Comparison of ENCODE assay signal across 34 cellular contexts in the genomic region with DNA sequence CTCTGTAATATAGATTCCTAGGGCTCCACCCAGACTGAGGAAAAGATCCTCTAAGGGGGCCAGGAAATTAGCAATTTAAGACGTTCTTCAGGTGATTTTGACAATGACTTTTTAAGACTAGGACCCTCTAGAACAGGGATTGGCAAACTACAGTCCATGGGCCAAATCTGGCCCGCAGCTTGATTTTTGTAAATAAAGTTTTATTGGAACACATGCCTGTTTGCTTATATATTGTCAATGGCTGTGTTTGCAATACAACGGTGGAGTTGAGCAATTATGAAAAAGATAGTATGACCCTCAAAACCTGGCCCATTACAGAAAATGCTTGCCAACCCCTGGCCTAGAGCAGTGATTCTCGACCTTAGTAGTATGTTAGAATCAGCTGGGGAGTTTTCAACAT.
DNase-seq lines count a peak whose midpoint lies in the region; ATAC-seq, FAIRE-seq and TF ChIP-seq lines count a peak whose summit lies in the region.
"Had no signal": no experiment of that assay in that cellular context is flagged by ENCODE, and none has a peak within 500 bp of the region (broad histone marks: within the 10 kb centered on the region; RNA-seq: fewer than 3 reads in every experiment).

No MANE protein-coding gene starts in this region.

- DNase-seq in HepG2 (ENCODE audit: low spot score) (no peak), right lobe of liver (no peak), GM12878 (ENCODE audit: low read depth, low spot score) (no peak), K562 (ENCODE audit: extremely low read depth in 1 of 4, low spot score in 3 of 4) (no peak)
- DNase-seq in naive thymus-derived CD4-positive, alpha-beta T cell = no peak
- DNase-seq: 8988T; ACHN; AML-193; BE2C; C1 segment of cervical spinal cord; Caco-2; Calu3; CD4-positive, alpha-beta memory T cell; CD4-positive, alpha-beta T cell; CD4-positive, CD25-positive, alpha-beta regulatory T cell; CD8-positive, alpha-beta memory T cell; CD8-positive, alpha-beta T cell; COR-L47; DMS 273 treated with DMSO at 0.1 percent for 48 hours; DMS153; DMS53; DMS79; DND-41; EL had no signal

- H3K4me1 ChIP-seq in HepG2 (ENCODE audit: insufficient read depth, low read length) (peaks cover 47% of the 10 kb centered on the region), right lobe of liver (no peaks in the 10 kb centered on the region), GM12878 (ENCODE audit: control insufficient read depth, insufficient read depth, low read length) (peaks cover 10% of the 10 kb centered on the region), K562 (replicated peaks in 1 of 2; ENCODE audit: control insufficient read depth in 2 of 2, insufficient read depth in 2 of 2, low read length in 2 of 2) (no peaks in the 10 kb centered on the region)
- H3K4me1 ChIP-seq in naive thymus-derived CD4-positive, alpha-beta T cell (ENCODE audit: control insufficient read depth in 2 of 2, insufficient read depth in 2 of 2, low read length in 2 of 2) = no peaks in the 10 kb centered on the region

- H3K36me3 Mint-ChIP-seq in naive thymus-derived CD4-positive, alpha-beta T cell = no peaks in the 10 kb centered on the region
- H3K36me3 Mint-ChIP-seq: CD14-positive monocyte; CD4-positive, alpha-beta memory T cell; CD4-positive, CD25-positive, alpha-beta regulatory T cell; CD8-positive, alpha-beta memory T cell; CD8-positive, alpha-beta T cell had no signal

- H3K9ac ChIP-seq in HepG2 (ENCODE audit: insufficient read depth, low read depth, low read length) (no peak overlapping the region), GM12878 (ENCODE audit: control insufficient read depth, insufficient read depth, low read length) (no peak overlapping the region), K562 (ENCODE audit: insufficient read depth in 1 of 2, low read depth in 2 of 2, low read length in 2 of 2) (no peak overlapping the region)
- H3K9ac ChIP-seq: BLaER1; BLaER1 treated with 17β-estradiol and CSF1 and Interleukin-3, amounts not matched to agents 10 nM and 100 nM had no signal

- peaks cover 0 to 16% (median 13%) of the 10 kb centered on the region in 5 donors for H3K27me3 Mint-ChIP-seq in naive thymus-derived CD4-positive, alpha-beta T cell
- H3K27me3 Mint-ChIP-seq: CD4-positive, alpha-beta T cell; CD4-positive, CD25-positive, alpha-beta regulatory T cell; CD8-positive, alpha-beta memory T cell had no signal

- TF ChIP-seq EP300 in HepG2 (IDR thresholded peaks at IDR 0.05; ENCODE audit: low read depth in 2 of 2, low read length in 2 of 2) (no peak), HepG2 (CRISPR knock-in tag; IDR thresholded peaks at IDR 0.05; ENCODE audit: borderline replicate concordance) (no peak), GM12878 (IDR thresholded peaks at IDR 0.05; ENCODE audit: borderline replicate concordance in 1 of 2, control insufficient read depth in 1 of 2, low read depth in 2 of 2, low read length in 2 of 2) (no peak), K562 (IDR thresholded peaks at IDR 0.05; ENCODE audit: low read length) (no peak)

- H3K9me3 ChIP-seq in HepG2 (ENCODE audit: low read length) = no peaks in the 10 kb centered on the region
- H3K9me3 ChIP-seq in right lobe of liver = no peaks in the 10 kb centered on the region
- H3K9me3 ChIP-seq in GM12878 (replicated peaks; ENCODE audit: control insufficient read depth, insufficient read depth, low read length) = no peaks in the 10 kb centered on the region
- H3K9me3 ChIP-seq in K562 (replicated peaks; ENCODE audit: control insufficient read depth, insufficient read depth, low read depth, low read length) = no peaks in the 10 kb centered on the region
- no peaks in the 10 kb centered on the region for H3K9me3 ChIP-seq in naive thymus-derived CD4-positive, alpha-beta T cell (ENCODE audit: control insufficient read depth in 2 of 3, low read length in 3 of 3)
- H3K9me3 ChIP-seq: A549; BE2C; BLaER1; BLaER1 treated with 17β-estradiol and CSF1 and Interleukin-3, amounts not matched to agents 10 nM and 100 nM; Caco-2 had no signal

- no peaks in the 10 kb centered on the region for H3K4me1 Mint-ChIP-seq in naive thymus-derived CD4-positive, alpha-beta T cell
- H3K4me1 Mint-ChIP-seq: B cell; CD14-positive monocyte; CD4-positive, alpha-beta memory T cell; CD4-positive, CD25-positive, alpha-beta regulatory T cell; CD8-positive, alpha-beta memory T cell had no signal

- H3K4me2 ChIP-seq in HepG2 (ENCODE audit: low read depth, low read length) = no peak overlapping the region
- no peak overlapping the region for H3K4me2 ChIP-seq in GM12878 (ENCODE audit: control insufficient read depth, insufficient read depth)
- no peak overlapping the region for H3K4me2 ChIP-seq in K562 (ENCODE audit: insufficient read depth, low read length)
- H3K4me2 ChIP-seq: A549; BLaER1; BLaER1 treated with 17β-estradiol and CSF1 and Interleukin-3, amounts not matched to agents 10 nM and 100 nM had no signal

- FAIRE-seq in HepG2 (lab: Jason Lieb, UNC) = no peak
- no peak for FAIRE-seq in GM12878 (lab: Jason Lieb, UNC)
- no peak for FAIRE-seq in K562 (lab: Jason Lieb, UNC)
- FAIRE-seq: A204.1, A549, D721Med had no signal

- H3K79me2 ChIP-seq in HepG2 (ENCODE audit: insufficient read depth, low read length) = no peaks in the 10 kb centered on the region
- H3K79me2 ChIP-seq in GM12878 (ENCODE audit: control insufficient read depth, insufficient read depth, low read length) = no peaks in the 10 kb centered on the region
- no peaks in the 10 kb centered on the region for H3K79me2 ChIP-seq in K562 (ENCODE audit: control insufficient read depth, insufficient read depth, low read length)

- H3K27me3 ChIP-seq in HepG2 (ENCODE audit: control insufficient read depth in 1 of 2, insufficient read depth in 2 of 2, low read length in 2 of 2) (peaks cover 4% of the 10 kb centered on the region in 2 experiments; a peak in 4 of 5 replicates), right lobe of liver (no peaks in the 10 kb centered on the region), GM12878 (replicated peaks in 1 of 2; ENCODE audit: control insufficient read depth in 2 of 2, insufficient read depth in 2 of 2, low read length in 1 of 2) (no peaks in the 10 kb centered on the region), K562 (ENCODE audit: control insufficient read depth in 2 of 2, insufficient read depth in 2 of 2, low read length in 2 of 2) (no peaks in the 10 kb centered on the region; a peak in 1 of 5 replicates)
- no peaks in the 10 kb centered on the region for H3K27me3 ChIP-seq in naive thymus-derived CD4-positive, alpha-beta T cell (ENCODE audit: control insufficient read depth in 2 of 2, insufficient read depth in 2 of 2, low read length in 2 of 2)
- H3K27me3 ChIP-seq: BE2C; BLaER1; BLaER1 treated with 17β-estradiol and CSF1 and Interleukin-3, amounts not matched to agents 10 nM and 100 nM had no signal

- no peak overlapping the region for H3K4me3 Mint-ChIP-seq in naive thymus-derived CD4-positive, alpha-beta T cell
- H3K4me3 Mint-ChIP-seq: B cell; CD14-positive monocyte; CD4-positive, alpha-beta memory T cell; CD4-positive, alpha-beta T cell; CD4-positive, CD25-positive, alpha-beta regulatory T cell; CD8-positive, alpha-beta memory T cell; CD8-positive, alpha-beta T cell had no signal

- in situ Hi-C loops in HepG2 (cut with HindIII; ENCODE audit: extremely low pct_ligation_motif_present, low pct_unique_long_range_greater_than_20kb) (no loop called here), GM12878 (cut with MboI) (no loop called here), K562 (cut with MboI) (no loop called here)

- SMC1A ChIA-PET in GM12878 (lab: Charles Lee; ENCODE audit: uncharacterized antibody, unreplicated experiment) = interaction anchor here (1.1 to 1.8 kb wide), 3 partner anchors 13 to 237 kb away, joined by 3 to 5 read pairs (median 5); no protein-coding TSS in a partner anchor

- H3K9me1 ChIP-seq in K562 (ENCODE audit: control insufficient read depth, insufficient read depth, low read length) = no peaks in the 10 kb centered on the region

- H3K36me3 ChIP-seq in HepG2 (replicated peaks in 1 of 2; ENCODE audit: control insufficient read depth in 1 of 2, insufficient read depth in 2 of 2, low read length in 2 of 2) (no peaks in the 10 kb centered on the region), right lobe of liver (no peaks in the 10 kb centered on the region), GM12878 (ENCODE audit: control insufficient read depth in 2 of 2, insufficient read depth in 2 of 2, low read length in 1 of 2) (no peaks in the 10 kb centered on the region), K562 (ENCODE audit: control insufficient read depth, insufficient read depth, low read length) (no peaks in the 10 kb centered on the region)
- no peaks in the 10 kb centered on the region for H3K36me3 ChIP-seq in naive thymus-derived CD4-positive, alpha-beta T cell (ENCODE audit: control insufficient read depth in 2 of 3, insufficient read depth in 3 of 3, low read length in 3 of 3)
- H3K36me3 ChIP-seq: BE2C; BLaER1; BLaER1 treated with 17β-estradiol and CSF1 and Interleukin-3, amounts not matched to agents 10 nM and 100 nM had no signal

- intact Hi-C loops in HepG2 (cut with micrococcal nuclease; ENCODE audit: unreplicated experiment) = loop anchor here (5.0 to 10.0 kb wide), 2 partner anchors 118 to 175 kb away; no protein-coding TSS in a partner anchor
- intact Hi-C loops in right lobe of liver (cut with DNase I) = no loop called here
- intact Hi-C loops in GM12878 (cut with micrococcal nuclease; ENCODE audit: unreplicated experiment) = no loop called here
- intact Hi-C loops in K562 (cut with micrococcal nuclease) = no loop called here
- intact Hi-C loops in naive thymus-derived CD4-positive, alpha-beta T cell (cut with micrococcal nuclease) = no loop called here

- BruUV-seq in HepG2 (replicated peaks; lab: Mats Ljungman, UMichigan) (no TSS peak), GM12878 (replicated peaks; lab: Mats Ljungman, UMichigan) (no TSS peak), K562 (replicated peaks; lab: Mats Ljungman, UMichigan) (no TSS peak)

- no peak for TF ChIP-seq POLR2A in HepG2 (IDR thresholded peaks at IDR 0.05; ENCODE audit: insufficient read depth in 1 of 2, low read depth in 2 of 2, low read length in 2 of 2)
- no peak for TF ChIP-seq POLR2A in right lobe of liver (IDR thresholded peaks at IDR 0.05)
- no peak for TF ChIP-seq POLR2A in GM12878 (IDR thresholded peaks at IDR 0.05; ENCODE audit: low read depth, low read length)
- no peak for TF ChIP-seq POLR2A in K562 (conservative IDR thresholded peaks at IDR 0.05)

- RAD21 ChIA-PET in GM12878 (lab: Charles Lee; ENCODE audit: unreplicated experiment) = no interaction called here

- no peak overlapping the region for H3K27ac Mint-ChIP-seq in naive thymus-derived CD4-positive, alpha-beta T cell
- H3K27ac Mint-ChIP-seq: B cell; CD14-positive monocyte; CD4-positive, alpha-beta memory T cell; CD4-positive, alpha-beta T cell; CD4-positive, CD25-positive, alpha-beta regulatory T cell; CD8-positive, alpha-beta memory T cell; CD8-positive, alpha-beta T cell had no signal

- H2AFZ ChIP-seq in HepG2 (ENCODE audit: low read length) (no peak overlapping the region), GM12878 (ENCODE audit: control insufficient read depth, low read depth, low read length) (no peak overlapping the region), K562 (ENCODE audit: low read depth, low read length) (no peak overlapping the region)

- TF ChIP-seq RAD21 in HepG2 (CRISPR knock-in tag; IDR thresholded peaks at IDR 0.05) = no peak
- no peak for TF ChIP-seq RAD21 in GM12878 (IDR thresholded peaks at IDR 0.05; ENCODE audit: insufficient read depth, low read depth, low read length)
- no peak for TF ChIP-seq RAD21 in K562 (CRISPR knock-in tag; conservative IDR thresholded peaks at IDR 0.05 in 1 of 2, IDR thresholded peaks at IDR 0.05 in 1 of 2)

- H3K27ac ChIP-seq in HepG2 (ENCODE audit: extremely low read length, insufficient read depth, low read length) (no peak overlapping the region), right lobe of liver (no peak overlapping the region), GM12878 (ENCODE audit: control insufficient read depth, insufficient read depth) (no peak overlapping the region), K562 (ENCODE audit: extremely low read depth, low read depth, low read length) (no peak overlapping the region)
- H3K27ac ChIP-seq in naive thymus-derived CD4-positive, alpha-beta T cell (ENCODE audit: low read depth, low read length) = no peak overlapping the region
- H3K27ac ChIP-seq: 22Rv1; A549; BLaER1; BLaER1 treated with 17β-estradiol and CSF1 and Interleukin-3, amounts not matched to agents 10 nM and 100 nM; C4-2B had no signal

- POLR2A ChIA-PET in HepG2 (lab: Yijun Ruan, JAX) = no interaction called here
- POLR2A ChIA-PET in GM12878 (lab: Charles Lee) = no interaction called here
- POLR2A ChIA-PET in K562 (lab: Yijun Ruan, JAX) = interaction anchor here (1.2 kb wide), 1 partner anchor 164 kb away, joined by 3 read pairs; no protein-coding TSS in a partner anchor
- POLR2A ChIA-PET in naive thymus-derived CD4-positive, alpha-beta T cell (lab: Charles Lee) = no interaction called here

- TF ChIP-seq CTCF in HepG2 (CRISPR knock-in tag; IDR thresholded peaks at IDR 0.05) = no peak
- no peak for TF ChIP-seq CTCF in right lobe of liver (IDR thresholded peaks at IDR 0.05)
- no peak for TF ChIP-seq CTCF in GM12878 (IDR thresholded peaks at IDR 0.05 in 2 of 3, conservative IDR thresholded peaks at IDR 0.05 in 1 of 3; ENCODE audit: control insufficient read depth in 2 of 3, extremely low read depth in 1 of 3, insufficient read depth in 1 of 3, low read depth in 3 of 3, low read length in 3 of 3)
- no peak for TF ChIP-seq CTCF in K562 (IDR thresholded peaks at IDR 0.05 in 2 of 3, conservative IDR thresholded peaks at IDR 0.05 in 1 of 3; ENCODE audit: insufficient read depth in 2 of 3, low read depth in 1 of 3, low read length in 3 of 3)

- H3K9me3 Mint-ChIP-seq in naive thymus-derived CD4-positive, alpha-beta T cell = peaks cover 0 to 4% (median 0%) of the 10 kb centered on the region in 11 donors
- H3K9me3 Mint-ChIP-seq: CD14-positive monocyte; CD4-positive, alpha-beta T cell; CD4-positive, CD25-positive, alpha-beta regulatory T cell; CD8-positive, alpha-beta T cell had no signal

- CTCF ChIA-PET in HepG2 (lab: Yijun Ruan, JAX; ENCODE audit: low intra/inter-chr PET ratio, low total read pairs) (no interaction called here), GM12878 (lab: Yijun Ruan, JAX) (interaction anchor here (0.9 to 1.0 kb wide), 2 partner anchors 162 to 185 kb away, joined by 3 read pairs; no protein-coding TSS in a partner anchor), K562 (lab: Yijun Ruan, JAX; ENCODE audit: low intra/inter-chr PET ratio) (no interaction called here)
- CTCF ChIA-PET in naive thymus-derived CD4-positive, alpha-beta T cell (lab: Charles Lee) = no interaction called here

- no peak for ATAC-seq in HepG2
- no peak for ATAC-seq in right lobe of liver
- no peak for ATAC-seq in GM12878
- no peak for ATAC-seq in K562
- no peak for ATAC-seq in naive thymus-derived CD4-positive, alpha-beta T cell
- no peak for ATAC-seq in GM18502 (IDR thresholded peaks at IDR 0.05; ENCODE audit: poor library complexity, unreplicated experiment)
- ATAC-seq: A549; CD8-positive, alpha-beta T cell had no signal

- H4K20me1 ChIP-seq in HepG2 (ENCODE audit: insufficient read depth, low read length) = no peaks in the 10 kb centered on the region
- no peaks in the 10 kb centered on the region for H4K20me1 ChIP-seq in GM12878 (ENCODE audit: control insufficient read depth, insufficient read depth)
- no peaks in the 10 kb centered on the region for H4K20me1 ChIP-seq in K562 (replicated peaks; ENCODE audit: control insufficient read depth, insufficient read depth, low read length)
- H4K20me1 ChIP-seq: BLaER1; BLaER1 treated with 17β-estradiol and CSF1 and Interleukin-3, amounts not matched to agents 10 nM and 100 nM had no signal

- 61% methylated on average over 4 of the region's 4 CpGs for WGBS in HepG2 (ENCODE audit: low lambda C conversion rate)
- WGBS in right lobe of liver (ENCODE audit: insufficient coverage, low coverage, low lambda C conversion rate, missing lambda C conversion rate) = 41% methylated on average over 4 of the region's 4 CpGs
- WGBS in GM12878 (ENCODE audit: insufficient coverage, insufficient replicate concordance, low lambda C conversion rate, missing lambda C conversion rate) = 41% methylated on average over 4 of the region's 4 CpGs
- WGBS in K562 (ENCODE audit: insufficient coverage, low coverage, missing lambda C conversion rate) = 5% methylated on average over 4 of the region's 4 CpGs

- H3K4me3 ChIP-seq in HepG2 (replicated peaks in 1 of 3; ENCODE audit: insufficient read depth in 1 of 3, low read depth in 2 of 3, low read length in 3 of 3) (no peak overlapping the region), right lobe of liver (no peak overlapping the region), GM12878 (no peak overlapping the region), K562 (no peak overlapping the region)
- H3K4me3 ChIP-seq in naive thymus-derived CD4-positive, alpha-beta T cell (ENCODE audit: low read length) = no peak overlapping the region
- H3K4me3 ChIP-seq: A549; BLaER1; BLaER1 treated with 17β-estradiol and CSF1 and Interleukin-3, amounts not matched to agents 10 nM and 100 nM had no signal
